Comparison of ENCODE assay signal across 8 cellular contexts in genomic region chrX:56728752-56729151, GRCh38. TPM values are rescaled to one million over a fixed set of nuclear protein-coding genes. Genes with fewer than 3 reads are reported as not detected.
DNase-seq lines count a peak whose midpoint lies in the region; ATAC-seq, FAIRE-seq and TF ChIP-seq lines count a peak whose summit lies in the region.

No MANE protein-coding gene starts in this region.

- no peak overlapping the region for H4K8ac ChIP-seq in H1 (ENCODE audit: extremely low read depth, insufficient read depth, low read length)

- H3K79me1 ChIP-seq in H1 (ENCODE audit: low read depth, low read length), result no peaks in the 10 kb centered on the region

- peak overlapping the region; percentile 91 for H3K4me3 Mint-ChIP-seq in T-helper 1 cell treated with Interleukin-12 subunit alpha and Interleukin-12 subunit beta and Interleukin-4 antibody, amounts not matched to agents 30 μg/mL and 1 μg/mL, for 36 hours

- H4K20me1 ChIP-seq in H1 (replicated peaks in 1 of 2; ENCODE audit: control insufficient read depth in 1 of 2, insufficient read depth in 2 of 2, low read length in 2 of 2) (no peaks in the 10 kb centered on the region), neural cell (ENCODE audit: insufficient read depth) (no peaks in the 10 kb centered on the region)

- H3K9me3 ChIP-seq in H1 (ENCODE audit: insufficient read depth in 2 of 2, low read depth in 1 of 2, low read length in 1 of 2) (no peaks in the 10 kb centered on the region), neural cell (ENCODE audit: low read length) (no peaks in the 10 kb centered on the region)

- H3K27me3 ChIP-seq in H1 (replicated peaks in 1 of 4; ENCODE audit: control insufficient read depth in 3 of 4, extremely low read depth in 1 of 4, insufficient read depth in 3 of 4, low read length in 3 of 4) (no peaks in the 10 kb centered on the region), neural cell (ENCODE audit: insufficient read depth, low read depth, low read length) (no peaks in the 10 kb centered on the region)

- no peak overlapping the region for H2AK5ac ChIP-seq in H1 (ENCODE audit: low read depth, low read length)

- H2BK5ac ChIP-seq in H1 (ENCODE audit: low read depth, low read length), result no peak overlapping the region

- no peak overlapping the region for H4K5ac ChIP-seq in H1 (ENCODE audit: insufficient read length, low read depth, low read length)

- TF ChIP-seq EP300 in H1 (IDR thresholded peaks at IDR 0.05; ENCODE audit: borderline replicate concordance in 1 of 2, low read depth in 2 of 2, low read length in 2 of 2), result no peak
- no peak for TF ChIP-seq EP300 in neural cell (conservative IDR thresholded peaks at IDR 0.05; ENCODE audit: poor library complexity, severe bottlenecking)

- 5% methylated on average over 8 of the region's 8 CpGs; no CpG with 5 or more reads in 1 of the 2 experiments for WGBS in H1 (ENCODE audit: extremely low coverage in 1 of 2, insufficient coverage in 1 of 2, insufficient read length in 1 of 2, insufficient replicate concordance in 2 of 2, low coverage in 1 of 2, low lambda C conversion rate in 2 of 2, missing lambda C conversion rate in 1 of 2), 2 experiments

- TF ChIP-seq POLR2A in H1 (IDR thresholded peaks at IDR 0.05; ENCODE audit: control extremely low read depth in 1 of 2, low read depth in 2 of 2, low read length in 2 of 2), result no peak

- H3K9me2 ChIP-seq in neural cell (ENCODE audit: insufficient read depth, low read length), result no peaks in the 10 kb centered on the region

- no peaks in the 10 kb centered on the region for H3K27me3 Mint-ChIP-seq in T-helper 1 cell treated with Interleukin-12 subunit alpha and Interleukin-12 subunit beta and Interleukin-4 antibody, amounts not matched to agents 30 μg/mL and 1 μg/mL, for 36 hours (ENCODE audit: low read depth)

- no peak overlapping the region for H3K14ac ChIP-seq in H1 (ENCODE audit: insufficient read length)

- H3K4me3 ChIP-seq in AG04449 (ENCODE audit: low read depth, low read length) (peak overlapping the region; percentile 68), H1 (ENCODE audit: extremely low read depth in 1 of 4, insufficient read depth in 2 of 4, low read depth in 3 of 4, low read length in 4 of 4) (peak overlapping the region; percentile 76 to 93 (median 84); a peak in 6 of 8 replicates), neural cell (ENCODE audit: low read length) (peak overlapping the region; percentile 75)

- ATAC-seq in GM18870 (IDR thresholded peaks at IDR 0.05; ENCODE audit: unreplicated experiment) (peak; percentile 22), HG03342 (IDR thresholded peaks at IDR 0.05; ENCODE audit: unreplicated experiment) (peak; percentile 55)

- TF ChIP-seq CTCF in AG04449 (IDR thresholded peaks at IDR 0.05; ENCODE audit: insufficient read depth, low read length, missing control alignments) (no peak), H1 (IDR thresholded peaks at IDR 0.05; ENCODE audit: control extremely low read depth in 1 of 3, insufficient read depth in 1 of 3, low read depth in 1 of 3, low read length in 3 of 3) (no peak), neural cell (IDR thresholded peaks at IDR 0.05; ENCODE audit: poor library complexity, severe bottlenecking) (no peak), D721Med (IDR thresholded peaks at IDR 0.05; ENCODE audit: insufficient read depth, missing control alignments) (no peak)

- no peak overlapping the region for H2BK120ac ChIP-seq in H1 (replicated peaks; ENCODE audit: low read depth, low read length)

- H4K91ac ChIP-seq in H1 (replicated peaks; ENCODE audit: insufficient read length, low read length), result no peak overlapping the region

- no peak overlapping the region for H3K56ac ChIP-seq in H1 (replicated peaks; ENCODE audit: insufficient read length, low read depth, low read length)

- no peaks in the 10 kb centered on the region for H3F3A ChIP-seq in neural cell (ENCODE audit: insufficient read depth, low read length, poor library complexity, severe bottlenecking)

- peak overlapping the region in 1 of 4 experiments; percentile 89; a peak in 1 of 7 replicates for H3K9ac ChIP-seq in H1 (replicated peaks in 1 of 4; ENCODE audit: extremely low read depth in 1 of 4, low read depth in 3 of 4, low read length in 3 of 4)
- H3K9ac ChIP-seq in neural cell (ENCODE audit: low read length), result peak overlapping the region; percentile 76

- H3K23me2 ChIP-seq in H1 (ENCODE audit: low read depth, low read length), result no peaks in the 10 kb centered on the region

- no peak for TF ChIP-seq RAD21 in H1 (IDR thresholded peaks at IDR 0.05 in 1 of 2, conservative IDR thresholded peaks at IDR 0.05 in 1 of 2; ENCODE audit: low read depth in 2 of 2, low read length in 2 of 2)
- TF ChIP-seq RAD21 in neural cell (conservative IDR thresholded peaks at IDR 0.05), result no peak

- no peaks in the 10 kb centered on the region for H3K4me1 ChIP-seq in H1 (replicated peaks in 1 of 4; ENCODE audit: control insufficient read depth in 3 of 4, insufficient read depth in 4 of 4, low read length in 3 of 4)

- H2BK12ac ChIP-seq in H1 (ENCODE audit: low read depth, low read length), result no peak overlapping the region

- no peak overlapping the region for H2BK15ac ChIP-seq in H1 (ENCODE audit: low read length)

- no peak overlapping the region for H3K23ac ChIP-seq in H1 (ENCODE audit: insufficient read length)

- H3K4me1 Mint-ChIP-seq in T-helper 1 cell treated with Interleukin-12 subunit alpha and Interleukin-12 subunit beta and Interleukin-4 antibody, amounts not matched to agents 30 μg/mL and 1 μg/mL, for 36 hours (ENCODE audit: low read depth), result peaks cover 20% of the 10 kb centered on the region

- FAIRE-seq in H1 (lab: Jason Lieb, UNC) (no peak), D721Med (lab: Jason Lieb, UNC) (no peak)

- CTCF ChIA-PET in AG04449 (lab: Yijun Ruan, JAX) (interaction anchor here (1.0 to 2.8 kb wide), 7 partner anchors 10 to 480 kb away, joined by 3 to 37 read pairs (median 4); no protein-coding TSS in a partner anchor), H1 (lab: Charles Lee; ENCODE audit: partially characterized antibody) (interaction anchor here (0.6 to 1.6 kb wide), 3 partner anchors 10 to 755 kb away, joined by 3 to 5 read pairs (median 3); no protein-coding TSS in a partner anchor)

- POLR2A ChIA-PET in AG04449 (lab: Yijun Ruan, JAX), result no interaction called here
- POLR2A ChIA-PET in H1 (lab: Charles Lee; ENCODE audit: partially characterized antibody), result interaction anchor here (0.6 to 0.8 kb wide), 2 partner anchors 71 to 164 kb away, joined by 3 read pairs; no protein-coding TSS in a partner anchor

- no peak overlapping the region for H3K27ac ChIP-seq in H1 (ENCODE audit: low read depth, low read length)
- H3K27ac ChIP-seq in neural cell (ENCODE audit: low read length), result peak overlapping the region; percentile 90

- no peak overlapping the region for H3K4ac ChIP-seq in H1 (replicated peaks; ENCODE audit: insufficient read length, low read depth, low read length)

- H3K36me3 ChIP-seq in H1 (ENCODE audit: control insufficient read depth in 2 of 4, insufficient read depth in 4 of 4, low read length in 3 of 4) (no peaks in the 10 kb centered on the region; a peak in 1 of 8 replicates), neural cell (ENCODE audit: insufficient read depth, low read length) (no peaks in the 10 kb centered on the region)

- H3K36me3 Mint-ChIP-seq in T-helper 1 cell treated with Interleukin-12 subunit alpha and Interleukin-12 subunit beta and Interleukin-4 antibody, amounts not matched to agents 30 μg/mL and 1 μg/mL, for 36 hours (ENCODE audit: low read depth), result peaks cover 2% of the 10 kb centered on the region

- DNase-seq in AG04449 (ENCODE audit: low read depth, low spot score) (no peak), H1 (ENCODE audit: low read depth in 1 of 2, low spot score in 2 of 2) (no peak), GDM1 (lab: John Stamatoyannopoulos, UW) (no peak), D721Med (ENCODE audit: insufficient read length, low spot score) (no peak)

- peaks cover 0 to 33% of the 10 kb centered on the region in 2 experiments; a peak in 2 of 4 replicates for H3K79me2 ChIP-seq in H1 (ENCODE audit: control insufficient read depth in 1 of 2, insufficient read depth in 2 of 2, low read length in 2 of 2)
- peaks cover 17% of the 10 kb centered on the region for H3K79me2 ChIP-seq in neural cell (replicated peaks; ENCODE audit: insufficient read depth, low read length)

- H3K9me3 Mint-ChIP-seq in T-helper 1 cell treated with Interleukin-12 subunit alpha and Interleukin-12 subunit beta and Interleukin-4 antibody, amounts not matched to agents 30 μg/mL and 1 μg/mL, for 36 hours, result no peaks in the 10 kb centered on the region

- peak overlapping the region; percentile 85 for H3K27ac Mint-ChIP-seq in T-helper 1 cell treated with Interleukin-12 subunit alpha and Interleukin-12 subunit beta and Interleukin-4 antibody, amounts not matched to agents 30 μg/mL and 1 μg/mL, for 36 hours

- no peak overlapping the region for H3K18ac ChIP-seq in H1 (ENCODE audit: extremely low read depth, low read length)

- H2AFZ ChIP-seq in H1 (ENCODE audit: low read length), result no peak overlapping the region
- peak overlapping the region; percentile 40 for H2AFZ ChIP-seq in neural cell (ENCODE audit: low read depth, low read length)

- no peak overlapping the region for H2BK20ac ChIP-seq in H1 (ENCODE audit: low read length)

- peak overlapping the region; percentile 53 to 68 for H3K4me2 ChIP-seq in H1 (ENCODE audit: insufficient read depth in 1 of 2, low read depth in 2 of 2, low read length in 2 of 2)
- no peak overlapping the region for H3K4me2 ChIP-seq in neural cell (ENCODE audit: low read length)

TF ChIP-seq in H1, 55 proteins besides CTCF, POLR2A, EP300 and RAD21 (continues in another document):
- TF ChIP-seq SP4 (IDR thresholded peaks at IDR 0.05; ENCODE audit: low read length), result no peak
- TF ChIP-seq CBX8 (IDR thresholded peaks at IDR 0.05; ENCODE audit: borderline replicate concordance, low read depth, low read length), result no peak
- no peak for TF ChIP-seq JUN (IDR thresholded peaks at IDR 0.05; ENCODE audit: low read depth, low read length)
- no peak for TF ChIP-seq JUND (IDR thresholded peaks at IDR 0.05; ENCODE audit: low read length)

TF ChIP-seq in neural cell, 6 proteins besides CTCF, POLR2A, EP300 and RAD21 (continues in another document):
- no peak for TF ChIP-seq POLR2AphosphoS5 (IDR thresholded peaks at IDR 0.05)
- no peak for TF ChIP-seq EZH2 (IDR thresholded peaks at IDR 0.05; ENCODE audit: borderline replicate concordance, insufficient read depth, low read length, poor library complexity, severe bottlenecking)
- no peak for TF ChIP-seq TAF1 (IDR thresholded peaks at IDR 0.05; ENCODE audit: low read depth)
- TF ChIP-seq MXI1 (conservative IDR thresholded peaks at IDR 0.05; ENCODE audit: poor library complexity, severe bottlenecking), result no peak

RNA-seq across cellular contexts. Expression of gene NBDY, which starts 0.3 kb away (rescaled TPM):
- total RNA-seq in H1 (2021; fragmentation: NEBNext Ultra II Directional; extraction: Animal tissue kit (Norgen Biotek cat#: 25700)), result 57.8 and 66.0 TPM in 2 replicates
- 42.3 and 50.9 TPM in 2 replicates for polyA plus RNA-seq in H1 (2011; rRNA removed)
- 26.6 TPM for polyA plus RNA-seq in H1 (2011; cell fraction: cytosol; rRNA removed)
- polyA plus RNA-seq in H1 (2011; cell fraction: nucleus; rRNA removed), result 50.0 TPM
- polyA plus RNA-seq in H1 (2012, experiment 1 of 2), result 48.8 to 69.7 TPM (median 58.0 TPM) in 4 replicates
- polyA plus RNA-seq in H1 (2012, experiment 2 of 2), result 47.6 TPM
- 96.4 TPM for polyA plus RNA-seq in H1 (2013, experiment 1 of 2)
- polyA plus RNA-seq in H1 (2013, experiment 2 of 2), result 98.4 TPM
- 15.1 and 15.6 TPM in 2 replicates for polyA minus RNA-seq in H1 (2011; rRNA and poly(A)+ RNA removed)
- 19.3 TPM for polyA minus RNA-seq in H1 (2011; cell fraction: cytosol; rRNA and poly(A)+ RNA removed)
- polyA minus RNA-seq in H1 (2011; cell fraction: nucleus; rRNA and poly(A)+ RNA removed), result 25.8 TPM
- 29.7 and 29.8 TPM in 2 replicates for polyA plus RNA-seq in neural cell
- polyA minus RNA-seq in neural cell, result 24.6 and 26.7 TPM in 2 replicates
